ENCODE assay signal across 19 cellular contexts in the genomic region with DNA sequence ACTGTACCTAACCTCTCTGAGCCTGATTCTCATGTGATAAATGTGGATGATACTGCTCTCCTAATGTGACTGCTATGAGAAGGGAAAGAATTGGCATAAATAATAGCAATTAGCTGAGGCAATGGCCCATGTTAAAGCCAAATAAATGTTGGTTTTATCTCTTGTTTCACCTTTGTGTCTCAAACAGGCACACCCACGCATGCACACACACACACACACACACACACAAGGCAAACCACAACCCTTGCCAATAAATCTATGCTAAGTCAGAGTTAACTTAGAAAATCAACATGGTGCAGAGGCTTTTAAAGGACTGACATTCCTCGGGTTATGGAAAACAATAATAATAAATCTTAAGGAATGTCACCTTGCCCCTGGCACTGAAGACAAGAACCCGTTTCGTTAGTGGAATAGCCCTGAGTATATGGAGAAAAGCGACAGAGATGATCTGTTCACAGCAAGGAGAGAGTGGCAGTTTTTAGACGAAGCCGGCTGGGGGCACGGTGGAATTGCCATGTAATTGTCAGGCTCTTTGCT.
"Had no signal": no experiment of that assay in that cellular context is flagged by ENCODE, and none has a peak within 500 bp of the region (broad histone marks: within the 10 kb centered on the region; RNA-seq: fewer than 3 reads in every experiment).

No MANE protein-coding gene starts in this region.

- ATAC-seq: activated T-cell treated with anti-CD3 and anti-CD28 coated beads, Interleukin-2, amount 50 U/mL, for 72 hours; body of pancreas; esophagus mucosa; left ventricle myocardium superior; natural killer cell; right cardiac atrium; stimulated activated naive CD8-positive, alpha-beta T cell treated with anti-CD3 and anti-CD28 coated beads, Interleukin-15, Interleukin-2, amounts not matched to agents 100 U/mL and 50 U/mL, for 24 hours; WTC11 had no signal

- H3K4me3 ChIP-seq: body of pancreas, hepatocyte, skin epidermis had no signal

- H3K9me3 ChIP-seq: body of pancreas had no signal

- H3K4me1 ChIP-seq: body of pancreas had no signal

- DNase-seq: activated CD4-positive, alpha-beta T cell treated with anti-CD3 and anti-CD28 coated beads for 4 hours; activated CD8-positive, alpha-beta memory T cell treated with anti-CD3 and anti-CD28 coated beads, Interleukin-2, amount 50 U/mL, for 48 hours; activated gamma-delta T cell; activated T-cell treated with anti-CD3 and anti-CD28 coated beads, Interleukin-2, amount 50 U/mL, for 72 hours; amniotic stem cell; body of pancreas; caudate nucleus; left ventricle myocardium superior; mesendoderm; natural killer cell; stimulated activated CD4-positive, alpha-beta T cell treated with anti-CD3 and anti-CD28 coated beads, Interleukin-15, amount 100 ng/mL, for 24 hours; stimulated activated CD4-positive, alpha-beta T cell treated with anti-CD3 and anti-CD28 coated beads, Interleukin-4, amount 100 ng/mL, for 24 hours; stimulated activated naive CD8-positive, alpha-beta T cell treated with anti-CD3 and anti-CD28 coated beads, Interleukin-15, Interleukin-2, amounts not matched to agents 100 U/mL and 50 U/mL, for 24 hours; T-helper 2 cell had no signal

- H3K27ac ChIP-seq: body of pancreas, hepatocyte, skin epidermis had no signal
